24 cellular contexts compared by ENCODE assay signal in the genomic region with DNA sequence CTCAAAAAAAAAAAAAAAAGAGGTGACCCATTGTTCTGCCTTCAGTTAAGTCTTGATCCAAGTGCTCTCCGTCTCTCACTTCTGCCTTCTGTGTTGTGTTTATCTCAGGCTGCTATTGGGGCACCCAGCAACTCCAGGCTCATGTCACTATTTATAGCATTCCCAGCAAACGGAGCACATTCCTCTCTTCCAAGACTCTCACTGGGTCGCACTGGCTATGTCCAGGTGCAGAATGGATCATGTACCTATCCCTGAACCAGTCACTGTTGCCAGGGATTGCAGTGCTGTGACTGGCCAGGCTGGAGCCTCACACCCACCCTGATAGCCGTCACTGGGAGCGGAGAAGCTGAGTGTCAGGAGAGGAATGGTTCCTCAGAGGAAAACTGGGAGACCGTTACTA. TPM values are rescaled to one million over a fixed set of nuclear protein-coding genes. Genes with fewer than 3 reads are reported as not detected.
A peak's percentile ranks its signal among the peaks of the same experiment; 100 is the strongest.
DNase-seq lines count a peak whose midpoint lies in the region; ATAC-seq and TF ChIP-seq lines count a peak whose summit lies in the region.
"Had no signal": no experiment of that assay in that cellular context is flagged by ENCODE, and none has a peak within 500 bp of the region (broad histone marks: within the 10 kb centered on the region; RNA-seq: fewer than 3 reads in every experiment).

No MANE protein-coding gene starts in this region.

- peak overlapping the region in 1 of 2 experiments; percentile 96 for H2BK12ac ChIP-seq in mesenchymal stem cell (ENCODE audit: low read length in 2 of 2)

- peak overlapping the region; percentile 8 for H4K8ac ChIP-seq in mesenchymal stem cell (ENCODE audit: low read length)

- peak overlapping the region; percentile 84 for H3K27ac ChIP-seq in mesenchymal stem cell (ENCODE audit: low read length, poor library complexity, severe bottlenecking)
- H3K27ac ChIP-seq: parathyroid adenoma, thoracic aorta had no signal

- no peak overlapping the region for H2BK5ac ChIP-seq in mesenchymal stem cell (ENCODE audit: low read depth, low read length, poor library complexity, severe bottlenecking)

- peak overlapping the region in 1 of 2 experiments; percentile 6 for H3K14ac ChIP-seq in mesenchymal stem cell (ENCODE audit: low read length in 2 of 2)

- no peak overlapping the region for H2BK15ac ChIP-seq in mesenchymal stem cell (ENCODE audit: low read depth, poor library complexity, severe bottlenecking)

- peaks cover 0 to 14% of the 10 kb centered on the region in 2 experiments for H3K36me3 ChIP-seq in mesenchymal stem cell (ENCODE audit: control insufficient read depth in 1 of 2, insufficient read depth in 2 of 2, low read depth in 1 of 2, low read length in 2 of 2)
- H3K36me3 ChIP-seq: thoracic aorta had no signal

- no peak for DNase-seq in T-helper 2 cell treated with Interferon-gamma antibody and Interleukin-4, amounts not matched to agents 5 μg/mL and 100 μg/mL, for 36 hours (ENCODE audit: low spot score)
- DNase-seq in T-helper 2 cell (no peak), fibroblast of the aortic adventitia (ENCODE audit: low read depth) (peak; percentile 34), mesenchymal stem cell (peak; percentile 84), SW480 (ENCODE audit: low spot score) (no peak), GM19238 (ENCODE audit: insufficient read length, low spot score) (no peak)
- DNase-seq in stimulated activated effector memory CD8-positive, alpha-beta T cell treated with anti-CD3 and anti-CD28 coated beads, Interleukin-12 subunit alpha, Interleukin-12 subunit beta, amount 100 ng/mL, for 72 hours (ENCODE audit: low spot score in 2 of 2), result no peak
- DNase-seq: 8988T; activated CD8-positive, alpha-beta T cell treated with anti-CD3 and anti-CD28 coated beads for 36 hours; activated naive CD8-positive, alpha-beta T cell treated with anti-CD3 and anti-CD28 coated beads for 36 hours; caudate nucleus; effector memory CD4-positive, alpha-beta T cell; GF-D8; Kasumi-1; left colon; NCI-H1092; NCI-H2081 treated with DMSO at 0.1 percent for 48 hours; NCI-H510A; stimulated activated CD8-positive, alpha-beta memory T cell treated with anti-CD3 and anti-CD28 coated beads, Interleukin-4, amount 100 ng/mL, for 48 hours had no signal

- H3K27me3 Mint-ChIP-seq in T-helper 2 cell treated with Interferon-gamma antibody and Interleukin-4, amounts not matched to agents 5 μg/mL and 100 μg/mL, for 36 hours (ENCODE audit: low read depth), result no peaks in the 10 kb centered on the region
- H3K27me3 Mint-ChIP-seq: activated CD8-positive, alpha-beta T cell treated with anti-CD3 and anti-CD28 coated beads for 36 hours; activated naive CD8-positive, alpha-beta T cell treated with anti-CD3 and anti-CD28 coated beads for 36 hours had no signal

- H3K4me1 ChIP-seq in mesenchymal stem cell (ENCODE audit: control insufficient read depth, insufficient read depth, low read depth, low read length), result peaks cover 37% of the 10 kb centered on the region
- H3K4me1 ChIP-seq: parathyroid adenoma had no signal

- peak overlapping the region; percentile 29 for H3K4me2 ChIP-seq in mesenchymal stem cell (ENCODE audit: low read length, poor library complexity, severe bottlenecking)
- H3K4me2 ChIP-seq: BLaER1, smooth muscle cell had no signal

- H3K23ac ChIP-seq in mesenchymal stem cell (ENCODE audit: low read length in 2 of 2), result no peak overlapping the region

- H3K4me3 ChIP-seq in fibroblast of the aortic adventitia (ENCODE audit: low read depth, low read length) (no peak overlapping the region), mesenchymal stem cell (ENCODE audit: insufficient read depth in 1 of 2, low read depth in 1 of 2, low read length in 2 of 2) (no peak overlapping the region)
- H3K4me3 ChIP-seq: BLaER1, smooth muscle cell, thoracic aorta had no signal

- peak overlapping the region; percentile 11 for H3K27ac Mint-ChIP-seq in T-helper 2 cell treated with Interferon-gamma antibody and Interleukin-4, amounts not matched to agents 5 μg/mL and 100 μg/mL, for 36 hours
- H3K27ac Mint-ChIP-seq in stimulated activated effector memory CD8-positive, alpha-beta T cell treated with anti-CD3 and anti-CD28 coated beads, Interleukin-12 subunit alpha, Interleukin-12 subunit beta, amount 100 ng/mL, for 72 hours, result peak overlapping the region; percentile 86
- H3K27ac Mint-ChIP-seq: activated CD8-positive, alpha-beta T cell treated with anti-CD3 and anti-CD28 coated beads for 36 hours; activated naive CD8-positive, alpha-beta T cell treated with anti-CD3 and anti-CD28 coated beads for 36 hours had no signal

- peak overlapping the region in 1 of 2 experiments; percentile 65 for H3K4ac ChIP-seq in mesenchymal stem cell (ENCODE audit: low read depth in 1 of 2, low read length in 2 of 2)

- no peak for ATAC-seq in stimulated activated effector memory CD8-positive, alpha-beta T cell treated with anti-CD3 and anti-CD28 coated beads, Interleukin-12 subunit alpha, Interleukin-12 subunit beta, amount 100 ng/mL, for 72 hours
- no peak for ATAC-seq in HG02885 (IDR thresholded peaks at IDR 0.05; ENCODE audit: poor library complexity, unreplicated experiment)
- ATAC-seq: activated CD8-positive, alpha-beta T cell treated with anti-CD3 and anti-CD28 coated beads for 36 hours; left colon had no signal

- no peak for TF ChIP-seq CTCF in fibroblast of the aortic adventitia (IDR thresholded peaks at IDR 0.05; ENCODE audit: insufficient read depth, low read length)

- no peak overlapping the region for H2AFZ ChIP-seq in mesenchymal stem cell (ENCODE audit: low read depth, low read length)
- H2AFZ ChIP-seq: parathyroid adenoma had no signal

- 56% methylated on average over 6 of the region's 6 CpGs for WGBS in mesenchymal stem cell

- H2BK120ac ChIP-seq in mesenchymal stem cell (ENCODE audit: low read depth, low read length), result no peak overlapping the region

- no peaks in the 10 kb centered on the region for H3K79me1 ChIP-seq in mesenchymal stem cell (replicated peaks; ENCODE audit: low read length, poor library complexity, severe bottlenecking)

- no peak overlapping the region for H3K4me3 Mint-ChIP-seq in T-helper 2 cell treated with Interferon-gamma antibody and Interleukin-4, amounts not matched to agents 5 μg/mL and 100 μg/mL, for 36 hours
- no peak overlapping the region for H3K4me3 Mint-ChIP-seq in stimulated activated effector memory CD8-positive, alpha-beta T cell treated with anti-CD3 and anti-CD28 coated beads, Interleukin-12 subunit alpha, Interleukin-12 subunit beta, amount 100 ng/mL, for 72 hours
- H3K4me3 Mint-ChIP-seq: activated CD8-positive, alpha-beta T cell treated with anti-CD3 and anti-CD28 coated beads for 36 hours; activated naive CD8-positive, alpha-beta T cell treated with anti-CD3 and anti-CD28 coated beads for 36 hours had no signal

- H2AK5ac ChIP-seq in mesenchymal stem cell (ENCODE audit: low read length, severe bottlenecking), result peak overlapping the region; percentile 99

- H3K9me3 Mint-ChIP-seq in T-helper 2 cell treated with Interferon-gamma antibody and Interleukin-4, amounts not matched to agents 5 μg/mL and 100 μg/mL, for 36 hours, result no peaks in the 10 kb centered on the region
- H3K9me3 Mint-ChIP-seq in stimulated activated effector memory CD8-positive, alpha-beta T cell treated with anti-CD3 and anti-CD28 coated beads, Interleukin-12 subunit alpha, Interleukin-12 subunit beta, amount 100 ng/mL, for 72 hours, result no peaks in the 10 kb centered on the region
- H3K9me3 Mint-ChIP-seq: activated CD8-positive, alpha-beta T cell treated with anti-CD3 and anti-CD28 coated beads for 36 hours; activated naive CD8-positive, alpha-beta T cell treated with anti-CD3 and anti-CD28 coated beads for 36 hours had no signal

- H3K36me3 Mint-ChIP-seq in T-helper 2 cell treated with Interferon-gamma antibody and Interleukin-4, amounts not matched to agents 5 μg/mL and 100 μg/mL, for 36 hours (ENCODE audit: low read depth), result no peaks in the 10 kb centered on the region
- H3K36me3 Mint-ChIP-seq in stimulated activated effector memory CD8-positive, alpha-beta T cell treated with anti-CD3 and anti-CD28 coated beads, Interleukin-12 subunit alpha, Interleukin-12 subunit beta, amount 100 ng/mL, for 72 hours, result no peaks in the 10 kb centered on the region

- no peak overlapping the region for H3K9ac ChIP-seq in mesenchymal stem cell (ENCODE audit: low read length)
- H3K9ac ChIP-seq: BLaER1, parathyroid adenoma had no signal

- peak overlapping the region in 1 of 2 experiments; percentile 67 for H3K18ac ChIP-seq in mesenchymal stem cell (ENCODE audit: low read depth in 1 of 2, low read length in 2 of 2)

- H4K91ac ChIP-seq in mesenchymal stem cell (ENCODE audit: low read length), result no peak overlapping the region

- H3K9me3 ChIP-seq in mesenchymal stem cell (ENCODE audit: control insufficient read depth, low read length), result no peaks in the 10 kb centered on the region
- H3K9me3 ChIP-seq: BLaER1, thoracic aorta had no signal

- H3K27me3 ChIP-seq in mesenchymal stem cell (ENCODE audit: control insufficient read depth in 1 of 2, insufficient read depth in 1 of 2, low read length in 2 of 2), result no peaks in the 10 kb centered on the region
- H3K27me3 ChIP-seq: BLaER1 had no signal

- H3K4me1 Mint-ChIP-seq in T-helper 2 cell treated with Interferon-gamma antibody and Interleukin-4, amounts not matched to agents 5 μg/mL and 100 μg/mL, for 36 hours (ENCODE audit: low read depth), result no peaks in the 10 kb centered on the region
- H3K4me1 Mint-ChIP-seq in stimulated activated effector memory CD8-positive, alpha-beta T cell treated with anti-CD3 and anti-CD28 coated beads, Interleukin-12 subunit alpha, Interleukin-12 subunit beta, amount 100 ng/mL, for 72 hours, result peaks cover 4% of the 10 kb centered on the region
- H3K4me1 Mint-ChIP-seq: activated naive CD8-positive, alpha-beta T cell treated with anti-CD3 and anti-CD28 coated beads for 36 hours had no signal

RNA-seq across cellular contexts. Expression of a gene that starts 31.2 kb away (rescaled TPM):
- total RNA-seq in fibroblast of the aortic adventitia (ENCODE audit: low replicate concordance), result 10.9 and 13.1 TPM in 2 replicates
- polyA plus RNA-seq in mesenchymal stem cell (2013, experiment 1 of 2), result 15.0 TPM
- polyA plus RNA-seq in mesenchymal stem cell (2013, experiment 2 of 2), result 14.2 TPM

RNA-seq across cellular contexts. Expression of a gene that starts 41.5 kb away (rescaled TPM):
- 5.0 and 6.1 TPM in 2 replicates for total RNA-seq in fibroblast of the aortic adventitia (ENCODE audit: low replicate concordance)
- 10.4 TPM for polyA plus RNA-seq in mesenchymal stem cell (2013, experiment 1 of 2)
- 9.3 TPM for polyA plus RNA-seq in mesenchymal stem cell (2013, experiment 2 of 2)

RNA-seq across cellular contexts. Expression of a gene that starts 49.7 kb away (rescaled TPM):
- total RNA-seq in fibroblast of the aortic adventitia (ENCODE audit: low replicate concordance), result 3.4 and 8.0 TPM in 2 replicates
- 13.2 TPM for polyA plus RNA-seq in mesenchymal stem cell (2013, experiment 1 of 2)
- 13.3 TPM for polyA plus RNA-seq in mesenchymal stem cell (2013, experiment 2 of 2)

Comparison
In these comparisons a context has a peak if more than half of its experiments do, and no peak if none do; other contexts are left out.
1. DNase-seq: peak in fibroblast of the aortic adventitia (single experiment) and mesenchymal stem cell (single experiment); none in T-helper 2 cell treated with Interferon-gamma antibody and Interleukin-4, amounts not matched to agents 5 μg/mL and 100 μg/mL, for 36 hours (single experiment), T-helper 2 cell (0 of 5), stimulated activated effector memory CD8-positive, alpha-beta T cell treated with anti-CD3 and anti-CD28 coated beads, Interleukin-12 subunit alpha, Interleukin-12 subunit beta, amount 100 ng/mL, for 72 hours (0 of 2), SW480 (single experiment) and GM19238 (single experiment).